35 cellular contexts compared by ENCODE assay signal in genomic region chr6:15853259-15853658, GRCh38.
"Had no signal": no experiment of that assay in that cellular context is flagged by ENCODE, and none has a peak within 500 bp of the region (broad histone marks: within the 10 kb centered on the region; RNA-seq: fewer than 3 reads in every experiment).

No MANE protein-coding gene starts in this region.

- H3K4me1 ChIP-seq: ascending aorta had no signal

- H3K36me3 ChIP-seq: ascending aorta, cardiac muscle cell had no signal

- ATAC-seq: activated naive CD8-positive, alpha-beta T cell treated with anti-CD3 and anti-CD28 coated beads, Interleukin-2, amount 50 U/mL, for 24 hours; activated T-cell treated with anti-CD3 and anti-CD28 coated beads, Interleukin-2, amount 50 U/mL, for 4 hours; activated T-cell treated with anti-CD3 and anti-CD28 coated beads, Interleukin-2, amount 50 U/mL, for 72 hours; activated T-helper 17 cell treated with anti-CD3 and anti-CD28 coated beads, Interleukin-2, amount 50 U/mL, for 72 hours had no signal

- DNase-seq: activated B cell treated with CpG ODN at 0.5 μM for 24 hours; activated CD4-positive, alpha-beta memory T cell treated with anti-CD3 and anti-CD28 coated beads for 36 hours; activated CD4-positive, alpha-beta T cell treated with anti-CD3 and anti-CD28 coated beads for 4 hours; activated CD4-positive, alpha-beta T cell treated with anti-CD3 and anti-CD28 coated beads, Interleukin-2, amount 10 ng/mL, durations not matched to agents 24 days and 14 days; activated CD4-positive, alpha-beta T cell treated with anti-CD3 and anti-CD28 coated beads, Interleukin-2, amount 50 U/mL, for 1 hour; activated CD4-positive, alpha-beta T cell treated with anti-CD3 and anti-CD28 coated beads, Interleukin-2, amount 50 U/mL, for 4 hours; activated CD4-positive, CD25-positive, alpha-beta regulatory T cell treated with anti-CD3 and anti-CD28 coated beads, Interleukin-2, amount 50 U/mL, for 72 hours; activated CD8-positive, alpha-beta memory T cell treated with anti-CD3 and anti-CD28 coated beads, Interleukin-2, amount 50 U/mL, for 4 hours; activated gamma-delta T cell; activated naive CD4-positive, alpha-beta T cell treated with anti-CD3 and anti-CD28 coated beads, Interleukin-2, amount 10 ng/mL, durations not matched to agents 7 days and 5 days; activated naive CD4-positive, alpha-beta T cell treated with Interleukin-2 at 50 U/mL for 16 hours; activated naive CD8-positive, alpha-beta T cell treated with anti-CD3 and anti-CD28 coated beads, Interleukin-2, amount 10 ng/mL, durations not matched to agents 7 days and 5 days; activated naive CD8-positive, alpha-beta T cell treated with anti-CD3 and anti-CD28 coated beads, Interleukin-2, amount 50 U/mL, for 24 hours; activated T-cell treated with anti-CD3 and anti-CD28 coated beads for 4 hours; activated T-cell treated with anti-CD3 and anti-CD28 coated beads, Interleukin-2, amount 50 U/mL, for 1 hour; activated T-cell treated with anti-CD3 and anti-CD28 coated beads, Interleukin-2, amount 50 U/mL, for 4 hours; activated T-cell treated with anti-CD3 and anti-CD28 coated beads, Interleukin-2, amount 50 U/mL, for 72 hours; amygdala; anterior cingulate cortex; caudate nucleus; cerebellar nuclear complex; T-helper 1 cell; T-helper 2 cell; T-helper 9 cell had no signal

- H3K9me3 Mint-ChIP-seq: activated B cell treated with CpG ODN at 0.5 μM for 24 hours; activated CD4-positive, alpha-beta memory T cell treated with anti-CD3 and anti-CD28 coated beads for 36 hours; activated naive CD4-positive, alpha-beta T cell treated with anti-CD3 and anti-CD28 coated beads, Interleukin-2, amount 10 ng/mL, durations not matched to agents 7 days and 5 days; activated naive CD4-positive, alpha-beta T cell treated with anti-CD3 and anti-CD28 coated beads, Interleukin-2, amount 50 U/mL, for 24 hours; activated naive CD8-positive, alpha-beta T cell treated with anti-CD3 and anti-CD28 coated beads, Interleukin-2, amount 10 ng/mL, durations not matched to agents 7 days and 5 days; activated naive CD8-positive, alpha-beta T cell treated with anti-CD3 and anti-CD28 coated beads, Interleukin-2, amount 50 U/mL, for 24 hours; activated T-cell treated with anti-CD3 and anti-CD28 coated beads, Interleukin-2, amount 50 U/mL, for 4 hours; activated T-helper 17 cell treated with anti-CD3 and anti-CD28 coated beads, Interleukin-2, amount 50 U/mL, for 72 hours; central memory CD8-positive, alpha-beta T cell; T-helper 1 cell treated with Interleukin-12 subunit alpha and Interleukin-12 subunit beta and Interleukin-4 antibody, amounts not matched to agents 30 μg/mL and 1 μg/mL, for 36 hours; T-helper 2 cell treated with Interferon-gamma antibody and Interleukin-4, amounts not matched to agents 5 μg/mL and 100 μg/mL, for 36 hours had no signal

- H3K4me3 Mint-ChIP-seq: activated B cell treated with CpG ODN at 0.5 μM for 24 hours; activated CD4-positive, alpha-beta memory T cell treated with anti-CD3 and anti-CD28 coated beads for 36 hours; activated CD4-positive, alpha-beta T cell treated with anti-CD3 and anti-CD28 coated beads, Interleukin-2, amount 10 ng/mL, durations not matched to agents 24 days and 14 days; activated naive CD4-positive, alpha-beta T cell treated with anti-CD3 and anti-CD28 coated beads, Interleukin-2, amount 10 ng/mL, durations not matched to agents 7 days and 5 days; activated naive CD4-positive, alpha-beta T cell treated with anti-CD3 and anti-CD28 coated beads, Interleukin-2, amount 50 U/mL, for 24 hours; activated naive CD8-positive, alpha-beta T cell; activated naive CD8-positive, alpha-beta T cell treated with anti-CD3 and anti-CD28 coated beads, Interleukin-2, amount 10 ng/mL, durations not matched to agents 7 days and 5 days; activated naive CD8-positive, alpha-beta T cell treated with anti-CD3 and anti-CD28 coated beads, Interleukin-2, amount 50 U/mL, for 24 hours; activated T-cell treated with anti-CD3 and anti-CD28 coated beads, Interleukin-2, amount 50 U/mL, for 4 hours; activated T-cell treated with anti-CD3 and anti-CD28 coated beads, Interleukin-2, amount 50 U/mL, for 72 hours; activated T-helper 1 cell treated with anti-CD3 and anti-CD28 coated beads, Interleukin-12 subunit alpha, Interleukin-12 subunit beta, Interleukin-2, Interleukin-4 antibody, amounts not matched to agents 30 ng/mL and 10 ng/mL and 1 ng/mL, durations not matched to agents 14 hours and 24 hours and 36 hours; activated T-helper 17 cell treated with anti-CD3 and anti-CD28 coated beads, Interleukin-2, amount 50 U/mL, for 72 hours; brain; central memory CD8-positive, alpha-beta T cell; T-helper 1 cell treated with Interleukin-12 subunit alpha and Interleukin-12 subunit beta and Interleukin-4 antibody, amounts not matched to agents 30 μg/mL and 1 μg/mL, for 36 hours; T-helper 2 cell treated with Interferon-gamma antibody and Interleukin-4, amounts not matched to agents 5 μg/mL and 100 μg/mL, for 36 hours had no signal

- H3K27me3 Mint-ChIP-seq: activated naive CD4-positive, alpha-beta T cell treated with anti-CD3 and anti-CD28 coated beads, Interleukin-2, amount 50 U/mL, for 24 hours; central memory CD8-positive, alpha-beta T cell had no signal

- H3K4me3 ChIP-seq: ascending aorta, cardiac muscle cell had no signal

- H3K36me3 Mint-ChIP-seq: activated CD4-positive, alpha-beta memory T cell treated with anti-CD3 and anti-CD28 coated beads for 36 hours; activated naive CD4-positive, alpha-beta T cell treated with anti-CD3 and anti-CD28 coated beads, Interleukin-2, amount 10 ng/mL, durations not matched to agents 7 days and 5 days; activated naive CD4-positive, alpha-beta T cell treated with anti-CD3 and anti-CD28 coated beads, Interleukin-2, amount 50 U/mL, for 24 hours; activated naive CD8-positive, alpha-beta T cell; activated naive CD8-positive, alpha-beta T cell treated with anti-CD3 and anti-CD28 coated beads, Interleukin-2, amount 10 ng/mL, durations not matched to agents 7 days and 5 days; brain had no signal

- H3K9me3 ChIP-seq: ascending aorta had no signal

- H3K27ac ChIP-seq: ascending aorta, cardiac muscle cell, VCaP had no signal

- H3K27ac Mint-ChIP-seq: activated B cell treated with CpG ODN at 0.5 μM for 24 hours; activated CD4-positive, alpha-beta memory T cell treated with anti-CD3 and anti-CD28 coated beads for 36 hours; activated CD4-positive, alpha-beta T cell treated with anti-CD3 and anti-CD28 coated beads, Interleukin-2, amount 10 ng/mL, durations not matched to agents 24 days and 14 days; activated naive CD4-positive, alpha-beta T cell treated with anti-CD3 and anti-CD28 coated beads, Interleukin-2, amount 10 ng/mL, durations not matched to agents 7 days and 5 days; activated naive CD4-positive, alpha-beta T cell treated with anti-CD3 and anti-CD28 coated beads, Interleukin-2, amount 50 U/mL, for 24 hours; activated naive CD8-positive, alpha-beta T cell; activated naive CD8-positive, alpha-beta T cell treated with anti-CD3 and anti-CD28 coated beads, Interleukin-2, amount 10 ng/mL, durations not matched to agents 7 days and 5 days; activated naive CD8-positive, alpha-beta T cell treated with anti-CD3 and anti-CD28 coated beads, Interleukin-2, amount 50 U/mL, for 24 hours; activated T-cell treated with anti-CD3 and anti-CD28 coated beads, Interleukin-2, amount 50 U/mL, for 72 hours; activated T-helper 1 cell treated with anti-CD3 and anti-CD28 coated beads, Interleukin-12 subunit alpha, Interleukin-12 subunit beta, Interleukin-2, Interleukin-4 antibody, amounts not matched to agents 30 ng/mL and 10 ng/mL and 1 ng/mL, durations not matched to agents 14 hours and 24 hours and 36 hours; activated T-helper 17 cell treated with anti-CD3 and anti-CD28 coated beads, Interleukin-2, amount 50 U/mL, for 72 hours; brain; T-helper 1 cell treated with Interleukin-12 subunit alpha and Interleukin-12 subunit beta and Interleukin-4 antibody, amounts not matched to agents 30 μg/mL and 1 μg/mL, for 36 hours; T-helper 2 cell treated with Interferon-gamma antibody and Interleukin-4, amounts not matched to agents 5 μg/mL and 100 μg/mL, for 36 hours had no signal

- H3K4me1 Mint-ChIP-seq: activated B cell treated with CpG ODN at 0.5 μM for 24 hours; activated CD4-positive, alpha-beta T cell treated with anti-CD3 and anti-CD28 coated beads, Interleukin-2, amount 10 ng/mL, durations not matched to agents 24 days and 14 days; activated naive CD4-positive, alpha-beta T cell treated with anti-CD3 and anti-CD28 coated beads, Interleukin-2, amount 10 ng/mL, durations not matched to agents 7 days and 5 days; activated naive CD4-positive, alpha-beta T cell treated with anti-CD3 and anti-CD28 coated beads, Interleukin-2, amount 50 U/mL, for 24 hours; activated naive CD8-positive, alpha-beta T cell treated with anti-CD3 and anti-CD28 coated beads, Interleukin-2, amount 10 ng/mL, durations not matched to agents 7 days and 5 days; activated naive CD8-positive, alpha-beta T cell treated with anti-CD3 and anti-CD28 coated beads, Interleukin-2, amount 50 U/mL, for 24 hours; activated T-helper 17 cell treated with anti-CD3 and anti-CD28 coated beads, Interleukin-2, amount 50 U/mL, for 72 hours; brain; central memory CD8-positive, alpha-beta T cell had no signal
